ENCODE assay signal across 22 cellular contexts in genomic region chr21:46412521-46413364, GRCh38.
"Had no signal": no experiment of that assay in that cellular context is flagged by ENCODE, and none has a peak within 500 bp of the region (broad histone marks: within the 10 kb centered on the region; RNA-seq: fewer than 3 reads in every experiment).

No MANE protein-coding gene starts in this region.

- FAIRE-seq: endothelial cell of umbilical vein, TTC549 had no signal

- H3K27me3 ChIP-seq: ascending aorta, esophagus muscularis mucosa, stomach, testis had no signal

- H3K27ac Mint-ChIP-seq: activated naive CD4-positive, alpha-beta T cell treated with anti-CD3 and anti-CD28 coated beads, Interleukin-2, amount 10 ng/mL, durations not matched to agents 7 days and 5 days; nephron; stimulated activated effector memory CD8-positive, alpha-beta T cell treated with anti-CD3 and anti-CD28 coated beads, Interleukin-12 subunit alpha, Interleukin-12 subunit beta, amount 100 ng/mL, for 72 hours; type B pancreatic cell had no signal

- DNase-seq: activated CD4-positive, alpha-beta T cell treated with anti-CD3 and anti-CD28 coated beads for 4 hours; activated CD8-positive, alpha-beta memory T cell treated with anti-CD3 and anti-CD28 coated beads, Interleukin-2, amount 50 U/mL, for 4 hours; activated effector memory CD4-positive, alpha-beta T cell treated with Interleukin-2 at 50 U/mL for 16 hours; activated naive CD4-positive, alpha-beta T cell treated with anti-CD3 and anti-CD28 coated beads, Interleukin-2, amount 10 ng/mL, durations not matched to agents 7 days and 5 days; activated T-cell treated with anti-CD3 and anti-CD28 coated beads, Interleukin-2, amount 50 U/mL, for 4 hours; cerebellar nuclear complex; effector CD4-positive, alpha-beta T cell; left colon; midbrain; stimulated activated CD4-positive, alpha-beta T cell treated with anti-CD3 and anti-CD28 coated beads, Interleukin-4, amount 100 ng/mL, for 24 hours; stomach; SW 1271; testis had no signal

- H3K4me3 Mint-ChIP-seq: activated naive CD4-positive, alpha-beta T cell treated with anti-CD3 and anti-CD28 coated beads, Interleukin-2, amount 10 ng/mL, durations not matched to agents 7 days and 5 days; activated T-cell treated with anti-CD3 and anti-CD28 coated beads, Interleukin-2, amount 50 U/mL, for 4 hours; nephron; stimulated activated effector memory CD8-positive, alpha-beta T cell treated with anti-CD3 and anti-CD28 coated beads, Interleukin-12 subunit alpha, Interleukin-12 subunit beta, amount 100 ng/mL, for 72 hours; T-helper 2 cell treated with Interferon-gamma antibody and Interleukin-4, amounts not matched to agents 5 μg/mL and 100 μg/mL, for 36 hours; type B pancreatic cell had no signal

- H3K4me3 ChIP-seq: ascending aorta, esophagus muscularis mucosa, stomach, testis had no signal

- H3K4me1 ChIP-seq: ascending aorta, esophagus muscularis mucosa, stomach, testis had no signal

- H3K27me3 Mint-ChIP-seq: activated naive CD4-positive, alpha-beta T cell treated with anti-CD3 and anti-CD28 coated beads, Interleukin-2, amount 10 ng/mL, durations not matched to agents 7 days and 5 days; type B pancreatic cell had no signal

- H3K9me3 Mint-ChIP-seq: activated naive CD4-positive, alpha-beta T cell treated with anti-CD3 and anti-CD28 coated beads, Interleukin-2, amount 10 ng/mL, durations not matched to agents 7 days and 5 days; activated T-cell treated with anti-CD3 and anti-CD28 coated beads, Interleukin-2, amount 50 U/mL, for 4 hours; nephron; stimulated activated effector memory CD8-positive, alpha-beta T cell treated with anti-CD3 and anti-CD28 coated beads, Interleukin-12 subunit alpha, Interleukin-12 subunit beta, amount 100 ng/mL, for 72 hours; T-helper 2 cell treated with Interferon-gamma antibody and Interleukin-4, amounts not matched to agents 5 μg/mL and 100 μg/mL, for 36 hours; type B pancreatic cell had no signal

- H3K4me1 Mint-ChIP-seq: activated naive CD4-positive, alpha-beta T cell treated with anti-CD3 and anti-CD28 coated beads, Interleukin-2, amount 10 ng/mL, durations not matched to agents 7 days and 5 days had no signal

- ATAC-seq: activated T-cell treated with anti-CD3 and anti-CD28 coated beads, Interleukin-2, amount 50 U/mL, for 4 hours; left colon; sciatic nerve; stimulated activated effector memory CD8-positive, alpha-beta T cell treated with anti-CD3 and anti-CD28 coated beads, Interleukin-12 subunit alpha, Interleukin-12 subunit beta, amount 100 ng/mL, for 72 hours had no signal

- H3K27ac ChIP-seq: ascending aorta, esophagus muscularis mucosa, stomach, testis had no signal

- H3K9me3 ChIP-seq: ascending aorta, esophagus muscularis mucosa, stomach, testis had no signal
